In genomic region chr2:31401580-31401979, GRCh38 we compare ENCODE assay signal across 1 cellular context.
TF ChIP-seq lines count a peak whose summit lies in the region.

No MANE protein-coding gene starts in this region.

TF ChIP-seq in A549, 52 proteins besides CTCF, POLR2A, EP300 and RAD21 (continued from another document):
- TF ChIP-seq ATOH8 (CRISPR knock-in tag; IDR thresholded peaks at IDR 0.05; ENCODE audit: low read depth) (peak; percentile 17; the same call in 1 of the 2 replicates), MAFK (IDR thresholded peaks at IDR 0.05; ENCODE audit: partially characterized antibody) (peak; percentile 88), SMC3 (IDR thresholded peaks at IDR 0.05) (peak; percentile 39), KDM5A (IDR thresholded peaks at IDR 0.05) (no peak), PBX3 (IDR thresholded peaks at IDR 0.05) (no peak), ZSCAN20 (CRISPR knock-in tag; IDR thresholded peaks at IDR 0.05) (no peak), REST (IDR thresholded peaks at IDR 0.05) (no peak), ZC3H11A (IDR thresholded peaks at IDR 0.05) (no peak), NPAS2 (CRISPR knock-in tag; IDR thresholded peaks at IDR 0.05; ENCODE audit: borderline replicate concordance) (no peak), JUNB (IDR thresholded peaks at IDR 0.05) (peak; percentile 92), HOXB5 (CRISPR knock-in tag; IDR thresholded peaks at IDR 0.05) (no peak; the same call in 1 of the 2 replicates), KDM1A (IDR thresholded peaks at IDR 0.05; ENCODE audit: low read depth) (no peak), RFX5 (IDR thresholded peaks at IDR 0.05) (no peak), TP53 (CRISPR knock-in tag; IDR thresholded peaks at IDR 0.05) (no peak), RCOR1 (IDR thresholded peaks at IDR 0.05; ENCODE audit: low read depth, low read length) (no peak), EHF (CRISPR knock-in tag; IDR thresholded peaks at IDR 0.05) (no peak), BHLHE40 (IDR thresholded peaks at IDR 0.05; ENCODE audit: low read depth, low read length) (no peak), SREBF2 (IDR thresholded peaks at IDR 0.05) (no peak), NFE2L2 (conservative IDR thresholded peaks at IDR 0.05; ENCODE audit: low read length) (peak; percentile 21; the same call in 1 of the 2 replicates), ELK1 (IDR thresholded peaks at IDR 0.05; ENCODE audit: low read depth, low read length) (no peak), FOSL2 (IDR thresholded peaks at IDR 0.05) (peak; percentile 84), FOSL2 (CRISPR knock-in tag; IDR thresholded peaks at IDR 0.05) (peak; percentile 91)
